8 cellular contexts compared by ENCODE assay signal in genomic region chr22:23289851-23290724, GRCh38.
DNase-seq lines count a peak whose midpoint lies in the region; ATAC-seq and TF ChIP-seq lines count a peak whose summit lies in the region.

No MANE protein-coding gene starts in this region.

- H3K9me3 ChIP-seq in right atrium auricular region = no peaks in the 10 kb centered on the region

- H3K4me1 ChIP-seq in right atrium auricular region = peaks cover 0 to 4% of the 10 kb centered on the region in 2 donors

- ATAC-seq in HG02870 (IDR thresholded peaks at IDR 0.05; ENCODE audit: unreplicated experiment) (no peak), HG02798 (IDR thresholded peaks at IDR 0.05; ENCODE audit: poor library complexity, unreplicated experiment) (no peak)

- no peaks in the 10 kb centered on the region for H3K4me1 Mint-ChIP-seq in activated naive CD8-positive, alpha-beta T cell treated with anti-CD3 and anti-CD28 coated beads for 36 hours

- H3K27ac Mint-ChIP-seq in activated naive CD8-positive, alpha-beta T cell treated with anti-CD3 and anti-CD28 coated beads for 36 hours = peak overlapping the region; percentile 25

- peak; percentile 74 for TF ChIP-seq CTCF in AG10803 (conservative IDR thresholded peaks at IDR 0.05; ENCODE audit: low read length)
- peak; percentile 59 to 75 for TF ChIP-seq CTCF in right atrium auricular region (IDR thresholded peaks at IDR 0.05)

- H3K27ac ChIP-seq in right atrium auricular region = no peak overlapping the region

- H3K27me3 ChIP-seq in right atrium auricular region = no peaks in the 10 kb centered on the region

- peaks cover 65% of the 10 kb centered on the region for H3K36me3 ChIP-seq in right atrium auricular region

- no peaks in the 10 kb centered on the region for H3K9me3 Mint-ChIP-seq in activated naive CD8-positive, alpha-beta T cell treated with anti-CD3 and anti-CD28 coated beads for 36 hours

- no peak overlapping the region for H3K4me3 Mint-ChIP-seq in activated naive CD8-positive, alpha-beta T cell treated with anti-CD3 and anti-CD28 coated beads for 36 hours

- DNase-seq in AG10803 (ENCODE audit: low read depth) = peak; percentile 69
- DNase-seq in H4 (ENCODE audit: low spot score) = peak; percentile 17
- peak; percentile 52 for DNase-seq in SK-N-DZ (ENCODE audit: low spot score)
- peak; percentile 53 for DNase-seq in activated naive CD8-positive, alpha-beta T cell treated with anti-CD3 and anti-CD28 coated beads for 36 hours
- DNase-seq in right atrium auricular region (ENCODE audit: low spot score) = no peak
- peak; percentile 21 to 54 for DNase-seq in stimulated activated CD4-positive, alpha-beta T cell treated with anti-CD3 and anti-CD28 coated beads, Interleukin-12 subunit alpha, Interleukin-12 subunit beta, amount 100 ng/mL, for 24 hours (ENCODE audit: low read depth in 2 of 2)

- H3K4me3 ChIP-seq in AG10803 (ENCODE audit: low read length) (no peak overlapping the region), right atrium auricular region (no peak overlapping the region)

- peaks cover 7% of the 10 kb centered on the region for H3K36me3 Mint-ChIP-seq in activated naive CD8-positive, alpha-beta T cell treated with anti-CD3 and anti-CD28 coated beads for 36 hours

- H3K27me3 Mint-ChIP-seq in activated naive CD8-positive, alpha-beta T cell treated with anti-CD3 and anti-CD28 coated beads for 36 hours = no peaks in the 10 kb centered on the region
